In the genomic region with DNA sequence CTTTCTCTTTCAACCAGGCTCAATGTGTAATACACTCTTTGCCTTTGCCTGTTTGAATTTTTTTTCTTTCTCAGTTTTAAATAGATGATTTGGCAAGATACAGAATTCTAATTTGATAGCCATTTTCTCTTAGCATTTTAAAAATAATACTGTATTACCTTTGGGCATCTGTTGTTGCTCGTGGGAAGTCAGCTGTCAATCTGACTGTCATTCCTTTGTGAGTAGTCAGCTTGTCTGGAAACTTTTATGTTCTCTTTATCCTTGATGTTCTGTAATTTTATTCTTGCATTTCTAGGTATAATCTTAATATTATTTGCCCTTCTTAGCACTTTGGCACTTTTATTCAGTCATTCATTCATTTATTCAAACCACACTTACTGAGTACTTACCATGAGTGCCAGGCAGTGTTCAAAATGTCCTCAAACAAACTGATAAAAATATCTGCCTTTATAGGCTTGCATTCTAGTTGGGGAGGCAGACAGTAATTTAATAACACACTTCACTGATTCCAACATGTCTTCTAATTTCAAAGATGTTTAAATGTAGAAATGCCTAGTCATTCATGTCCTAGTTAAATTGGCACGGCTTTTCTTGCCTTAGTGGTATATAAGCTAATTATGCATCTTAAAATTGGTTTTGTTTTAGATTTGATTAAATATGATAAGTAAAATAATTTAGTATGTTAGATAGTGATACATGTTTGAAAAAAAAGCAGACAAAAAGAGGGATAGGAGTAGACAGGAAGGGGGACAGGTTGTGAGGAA, we compare ENCODE assay signal across 8 cellular contexts. TPM values are rescaled to one million over a fixed set of nuclear protein-coding genes. Genes with fewer than 3 reads are reported as not detected.
DNase-seq lines count a peak whose midpoint lies in the region; ATAC-seq and TF ChIP-seq lines count a peak whose summit lies in the region.

No MANE protein-coding gene starts in this region.

- H3K27ac ChIP-seq in CD4-positive, alpha-beta memory T cell (ENCODE audit: low read depth, low read length), result peak overlapping the region; percentile 93
- H3K27ac ChIP-seq in colonic mucosa (no peak overlapping the region), neural cell (ENCODE audit: low read length) (no peak overlapping the region), tibial nerve (no peak overlapping the region)

- no peaks in the 10 kb centered on the region for H3K27me3 Mint-ChIP-seq in CD4-positive, alpha-beta memory T cell

- POLR2A ChIA-PET in CD4-positive, alpha-beta memory T cell (lab: Charles Lee; ENCODE audit: partially characterized antibody), result interaction anchor here (1.7 kb wide), 1 partner anchor 11 kb away, joined by 4 read pairs; no protein-coding TSS in a partner anchor

- no peaks in the 10 kb centered on the region for H3K9me3 Mint-ChIP-seq in CD4-positive, alpha-beta memory T cell

- no peaks in the 10 kb centered on the region for H3F3A ChIP-seq in Loucy (ENCODE audit: low read depth)
- H3F3A ChIP-seq in neural cell (ENCODE audit: insufficient read depth, low read length, poor library complexity, severe bottlenecking), result no peaks in the 10 kb centered on the region

- peak overlapping the region; percentile 84 for H3K9ac ChIP-seq in Loucy (ENCODE audit: low read depth, low read length, poor library complexity, severe bottlenecking)
- H3K9ac ChIP-seq in colonic mucosa (ENCODE audit: low read depth in 2 of 2, low read length in 2 of 2), result no peak overlapping the region
- peak overlapping the region; percentile 8 for H3K9ac ChIP-seq in neural cell (ENCODE audit: low read length)

- no peak for ATAC-seq in GM18520 (IDR thresholded peaks at IDR 0.05; ENCODE audit: unreplicated experiment)

- H3K4me3 Mint-ChIP-seq in CD4-positive, alpha-beta memory T cell, result peak overlapping the region; percentile 85 to 94 (median 92)

- no peak for DNase-seq in CD4-positive, alpha-beta memory T cell
- no peak for DNase-seq in colonic mucosa
- no peak for DNase-seq in tibial nerve (ENCODE audit: low spot score in 2 of 2)
- DNase-seq in CD1c-positive myeloid dendritic cell (ENCODE audit: extremely low spot score), result no peak
- no peak for DNase-seq in putamen (ENCODE audit: low spot score)

- H3K27ac Mint-ChIP-seq in CD4-positive, alpha-beta memory T cell, result peak overlapping the region; percentile 53 to 95 (median 85)

- CTCF ChIA-PET in CD4-positive, alpha-beta memory T cell (lab: Charles Lee; ENCODE audit: partially characterized antibody), result no interaction called here

- H3K36me3 Mint-ChIP-seq in CD4-positive, alpha-beta memory T cell, result peaks cover 52 to 63% of the 10 kb centered on the region in 2 donors

- TF ChIP-seq CTCF in Loucy (conservative IDR thresholded peaks at IDR 0.05; ENCODE audit: low read length) (no peak), colonic mucosa (IDR thresholded peaks at IDR 0.05) (no peak), neural cell (IDR thresholded peaks at IDR 0.05; ENCODE audit: poor library complexity, severe bottlenecking) (no peak), tibial nerve (IDR thresholded peaks at IDR 0.05) (no peak)

- peaks cover 20% of the 10 kb centered on the region for H3K36me3 ChIP-seq in CD4-positive, alpha-beta memory T cell (ENCODE audit: insufficient read depth, low read length)
- H3K36me3 ChIP-seq in Loucy (ENCODE audit: insufficient read depth, low read length), result peaks cover 28% of the 10 kb centered on the region
- no peaks in the 10 kb centered on the region for H3K36me3 ChIP-seq in colonic mucosa
- no peaks in the 10 kb centered on the region for H3K36me3 ChIP-seq in neural cell (ENCODE audit: insufficient read depth, low read length)
- H3K36me3 ChIP-seq in tibial nerve, result peaks cover 0 to 27% (median 0%) of the 10 kb centered on the region in 3 donors

- H4K20me1 ChIP-seq in Loucy (ENCODE audit: insufficient read depth, low read length, poor library complexity, severe bottlenecking) (peaks cover 75% of the 10 kb centered on the region), neural cell (ENCODE audit: insufficient read depth) (peaks cover 6% of the 10 kb centered on the region)

- H3K9me2 ChIP-seq in Loucy (replicated peaks; ENCODE audit: low read depth, low read length) (no peaks in the 10 kb centered on the region), neural cell (ENCODE audit: insufficient read depth, low read length) (no peaks in the 10 kb centered on the region)

- H3K27me3 ChIP-seq in CD4-positive, alpha-beta memory T cell (ENCODE audit: insufficient read depth, low read length), result no peaks in the 10 kb centered on the region
- no peaks in the 10 kb centered on the region for H3K27me3 ChIP-seq in Loucy (ENCODE audit: insufficient read depth, low read length, poor library complexity, severe bottlenecking)
- no peaks in the 10 kb centered on the region for H3K27me3 ChIP-seq in colonic mucosa
- H3K27me3 ChIP-seq in neural cell (ENCODE audit: insufficient read depth, low read depth, low read length), result no peaks in the 10 kb centered on the region
- H3K27me3 ChIP-seq in tibial nerve, result no peaks in the 10 kb centered on the region

- 65 to 68% methylated on average over 2 of the region's 2 CpGs for WGBS in tibial nerve, 2 donors

- intact Hi-C loops in CD4-positive, alpha-beta memory T cell (cut with micrococcal nuclease), result loop anchor here (10.0 kb wide), 2 partner anchors 366 to 1554 kb away; a partner anchor contains a TSS
- intact Hi-C loops in colonic mucosa (cut with DNase I), result no loop called here

- H3K79me2 ChIP-seq in Loucy (ENCODE audit: insufficient read depth, low read length), result peaks cover 94% of the 10 kb centered on the region
- peaks cover 64% of the 10 kb centered on the region for H3K79me2 ChIP-seq in neural cell (replicated peaks; ENCODE audit: insufficient read depth, low read length)

- H2AFZ ChIP-seq in Loucy (ENCODE audit: low read length), result no peak overlapping the region
- H2AFZ ChIP-seq in neural cell (ENCODE audit: low read depth, low read length), result no peak overlapping the region

- H3K9me3 ChIP-seq in CD4-positive, alpha-beta memory T cell (ENCODE audit: control insufficient read depth in 1 of 2, low read length in 2 of 2), result no peaks in the 10 kb centered on the region
- H3K9me3 ChIP-seq in Loucy (ENCODE audit: insufficient read depth, low read depth, low read length) (no peaks in the 10 kb centered on the region), colonic mucosa (no peaks in the 10 kb centered on the region), neural cell (ENCODE audit: low read length) (no peaks in the 10 kb centered on the region), tibial nerve (no peaks in the 10 kb centered on the region)

- H3K4me2 ChIP-seq in Loucy (ENCODE audit: low read depth, low read length, poor library complexity, severe bottlenecking) (peak overlapping the region; percentile 74), neural cell (ENCODE audit: low read length) (peak overlapping the region; percentile 92)

- H3K4me3 ChIP-seq in CD4-positive, alpha-beta memory T cell (ENCODE audit: low read length in 2 of 2), result peak overlapping the region; percentile 62 to 79
- H3K4me3 ChIP-seq in Loucy (ENCODE audit: low read length, poor library complexity, severe bottlenecking) (peak overlapping the region; percentile 83), colonic mucosa (peak overlapping the region; percentile 86), neural cell (ENCODE audit: low read length) (peak overlapping the region; percentile 89), tibial nerve (peak overlapping the region in 1 of 4 donors; percentile 68)

- peaks cover 50 to 77% (median 57%) of the 10 kb centered on the region in 4 donors for H3K4me1 Mint-ChIP-seq in CD4-positive, alpha-beta memory T cell

- H3K4me1 ChIP-seq in CD4-positive, alpha-beta memory T cell (ENCODE audit: insufficient read depth, low read length), result peaks cover 62% of the 10 kb centered on the region
- H3K4me1 ChIP-seq in Loucy (ENCODE audit: insufficient read depth, low read length, poor library complexity, severe bottlenecking) (peaks cover 51% of the 10 kb centered on the region), colonic mucosa (peaks cover 4% of the 10 kb centered on the region), tibial nerve (peaks cover 0 to 68% (median 14%) of the 10 kb centered on the region in 4 donors)

- no peak for TF ChIP-seq RAD21 in neural cell (conservative IDR thresholded peaks at IDR 0.05)

- TF ChIP-seq EP300 in neural cell (conservative IDR thresholded peaks at IDR 0.05; ENCODE audit: poor library complexity, severe bottlenecking) (no peak), tibial nerve (IDR thresholded peaks at IDR 0.05) (no peak)

- TF ChIP-seq POLR2A in tibial nerve (IDR thresholded peaks at IDR 0.05), result no peak

TF ChIP-seq in neural cell, 6 proteins besides CTCF, POLR2A, EP300 and RAD21 (continues in another document):
- no peak for TF ChIP-seq TAF1 (IDR thresholded peaks at IDR 0.05; ENCODE audit: low read depth)
- TF ChIP-seq MXI1 (conservative IDR thresholded peaks at IDR 0.05; ENCODE audit: poor library complexity, severe bottlenecking), result no peak
- no peak for TF ChIP-seq SMC3 (conservative IDR thresholded peaks at IDR 0.05; ENCODE audit: poor library complexity)
- no peak for TF ChIP-seq EZH2 (IDR thresholded peaks at IDR 0.05; ENCODE audit: borderline replicate concordance, insufficient read depth, low read length, poor library complexity, severe bottlenecking)

RNA-seq across cellular contexts. Expression of a gene that starts 3.8 kb away (rescaled TPM):
- 10 to 100 TPM; 25.8 to 26.4 TPM for total RNA-seq in CD4-positive, alpha-beta memory T cell
- polyA plus RNA-seq in CD4-positive, alpha-beta memory T cell, result 10 to 100 TPM; 22.1 to 26.2 TPM
- 10 to 100 TPM; 31.1 to 39.7 TPM for total RNA-seq in colonic mucosa
- polyA plus RNA-seq in neural cell, result 9.5 and 10.4 TPM in 2 replicates
- polyA minus RNA-seq in neural cell, result 55.0 and 58.0 TPM in 2 replicates
- total RNA-seq in tibial nerve, result 10 to 100 TPM; 18.8 to 24.1 (median 19.9) TPM

Comparison
In these comparisons a context has a peak if more than half of its experiments do, and no peak if none do; other contexts are left out.
1. H3K9ac ChIP-seq: peak in Loucy (single experiment) and neural cell (single experiment); none in colonic mucosa (0 of 2).